In genomic region chr1:77533660-77534295, GRCh38 we compare ENCODE assay signal across 8 cellular contexts.
DNase-seq lines count a peak whose midpoint lies in the region; ATAC-seq and TF ChIP-seq lines count a peak whose summit lies in the region.

No MANE protein-coding gene starts in this region.

- H3K36me3 ChIP-seq in GM23338 (ENCODE audit: insufficient read depth) (no peaks in the 10 kb centered on the region), liver (ENCODE audit: control insufficient read depth in 4 of 4, insufficient read depth in 3 of 4, low read depth in 1 of 4, low read length in 3 of 4) (no peaks in the 10 kb centered on the region)

- CTCF ChIA-PET in CD4-positive, alpha-beta T cell (lab: Charles Lee): interaction anchor here (0.7 to 1.0 kb wide), 5 partner anchors 11 to 392 kb away, joined by 3 to 4 read pairs (median 3); no protein-coding TSS in a partner anchor

- no peaks in the 10 kb centered on the region for H3K9me3 Mint-ChIP-seq in CD4-positive, alpha-beta T cell
- H3K9me3 Mint-ChIP-seq in GM23338: peaks cover 6% of the 10 kb centered on the region

- H3K4me3 ChIP-seq in GM23338 (no peak overlapping the region), coronary artery (no peak overlapping the region), liver (ENCODE audit: low read depth in 1 of 3, low read length in 3 of 3) (no peak overlapping the region)

- peaks cover 7% of the 10 kb centered on the region for H3K4me1 Mint-ChIP-seq in CD4-positive, alpha-beta T cell (ENCODE audit: low read depth)
- H3K4me1 Mint-ChIP-seq in GM23338: peaks cover 2% of the 10 kb centered on the region; the same call in 1 of the 3 replicates

- WGBS in liver: 16% methylated on average over 11 of the region's 11 CpGs

- peak; percentile 66 for ATAC-seq in CD4-positive, alpha-beta T cell (ENCODE audit: poor library complexity)
- peak; percentile 87 for ATAC-seq in GM23338
- no peak for ATAC-seq in GM21723 (IDR thresholded peaks at IDR 0.05; ENCODE audit: unreplicated experiment)

- no peaks in the 10 kb centered on the region for H3K4me1 ChIP-seq in GM23338 (ENCODE audit: insufficient read depth)
- peaks cover 0 to 9% (median 3%) of the 10 kb centered on the region in 4 donors for H3K4me1 ChIP-seq in liver (ENCODE audit: control insufficient read depth in 4 of 4, insufficient read depth in 4 of 4, low read length in 3 of 4)

- H3K4me3 Mint-ChIP-seq in CD4-positive, alpha-beta T cell: peak overlapping the region; percentile 17
- no peak overlapping the region for H3K4me3 Mint-ChIP-seq in GM23338

- no peak overlapping the region for H3K9ac ChIP-seq in liver (ENCODE audit: low read depth in 1 of 2, low read length in 2 of 2)

- H2AFZ ChIP-seq in GM23338: 0 out of 2 replicates have a peak overlapping the region, but pooled peaks have one; percentile 1

- H3K27ac Mint-ChIP-seq in CD4-positive, alpha-beta T cell: peak overlapping the region; percentile 13
- 0 out of 2 replicates have a peak overlapping the region, but pooled peaks have one; percentile 29 for H3K27ac Mint-ChIP-seq in GM23338

- H3K79me2 ChIP-seq in GM23338 (replicated peaks; ENCODE audit: insufficient read depth): no peaks in the 10 kb centered on the region

- H3K9me3 ChIP-seq in CD4-positive, alpha-beta T cell (ENCODE audit: control insufficient read depth, low read length): no peaks in the 10 kb centered on the region
- H3K9me3 ChIP-seq in liver (ENCODE audit: control insufficient read depth in 4 of 4, low read length in 3 of 4): no peaks in the 10 kb centered on the region

- TF ChIP-seq RAD21 in liver (IDR thresholded peaks at IDR 0.05): peak; percentile 86 to 88

- H3K4me2 ChIP-seq in GM23338: no peak overlapping the region

- peaks cover 38% of the 10 kb centered on the region for H3K36me3 Mint-ChIP-seq in CD4-positive, alpha-beta T cell (ENCODE audit: low read depth)
- peaks cover 8% of the 10 kb centered on the region; the same call in 2 of the 3 replicates for H3K36me3 Mint-ChIP-seq in GM23338 (ENCODE audit: low read depth)

- peak; percentile 91 for TF ChIP-seq CTCF in CD4-positive, alpha-beta T cell (IDR thresholded peaks at IDR 0.05)
- TF ChIP-seq CTCF in GM23338 (conservative IDR thresholded peaks at IDR 0.05; ENCODE audit: low read depth in 2 of 2) (peak; percentile 88 to 92), coronary artery (IDR thresholded peaks at IDR 0.05) (peak; percentile 89), liver (IDR thresholded peaks at IDR 0.05; ENCODE audit: low read depth, low read length, missing input control) (peak; percentile 83)

- H3K27ac ChIP-seq in CD4-positive, alpha-beta T cell (ENCODE audit: low read depth, low read length): no peak overlapping the region
- H3K27ac ChIP-seq in GM23338 (ENCODE audit: low read depth): no peak overlapping the region
- H3K27ac ChIP-seq in coronary artery: no peak overlapping the region
- H3K27ac ChIP-seq in liver (ENCODE audit: low read depth in 1 of 2, low read length in 2 of 2): no peak overlapping the region

- H4K20me1 ChIP-seq in GM23338 (replicated peaks; ENCODE audit: insufficient read depth): no peaks in the 10 kb centered on the region

- POLR2A ChIA-PET in CD4-positive, alpha-beta T cell (lab: Charles Lee): interaction anchor here (1.0 to 1.7 kb wide), 5 partner anchors 102 to 314 kb away, joined by 3 to 5 read pairs (median 4); partner anchors contain the start of genes AK5 and PIGK

- DNase-seq in CD4-positive, alpha-beta T cell: peak; percentile 37 to 62 (median 48)
- peak; percentile 82 for DNase-seq in GM23338 (ENCODE audit: low spot score)
- DNase-seq in NCI-H345 (lab: John Stamatoyannopoulos, UW): peak; percentile 38
- DNase-seq in activated CD4-positive, alpha-beta T cell treated with anti-CD3 and anti-CD28 coated beads, Interleukin-2, amount 50 U/mL, for 1 hour: peak; percentile 56
- DNase-seq in coronary artery (ENCODE audit: low spot score): no peak
- peak; percentile 6 to 35 (median 12) for DNase-seq in stimulated activated CD4-positive, alpha-beta T cell treated with anti-CD3 and anti-CD28 coated beads, TNF-alpha, amount 100 ng/mL, for 4 hours (ENCODE audit: low read depth in 3 of 3)

- no peaks in the 10 kb centered on the region for H3K27me3 ChIP-seq in CD4-positive, alpha-beta T cell (ENCODE audit: control insufficient read depth, insufficient read depth, low read length)
- H3K27me3 ChIP-seq in GM23338 (ENCODE audit: insufficient read depth) (no peaks in the 10 kb centered on the region), liver (ENCODE audit: control insufficient read depth in 4 of 4, insufficient read depth in 4 of 4, low read length in 3 of 4) (no peaks in the 10 kb centered on the region)

- no peaks in the 10 kb centered on the region for H3F3A ChIP-seq in GM23338 (replicated peaks; ENCODE audit: low read depth)

- no peaks in the 10 kb centered on the region for H3K27me3 Mint-ChIP-seq in CD4-positive, alpha-beta T cell
- no peaks in the 10 kb centered on the region for H3K27me3 Mint-ChIP-seq in GM23338 (ENCODE audit: insufficient read depth, low read depth, poor library complexity)

- H3K9me2 ChIP-seq in GM23338 (ENCODE audit: insufficient read depth): no peaks in the 10 kb centered on the region

- intact Hi-C loops in CD4-positive, alpha-beta T cell (cut with DNase I, micrococcal nuclease): loop anchor here (1.0 to 10.0 kb wide), 6 partner anchors 97 to 1459 kb away; partner anchors contain the start of genes PIGK (in 2 of the 2) and ST6GALNAC3 (in 1 of the 2)

TF ChIP-seq in GM23338, 12 proteins besides CTCF, POLR2A, EP300 and RAD21 (continues in another document):
- TF ChIP-seq ZNF331 (CRISPR knock-in tag; IDR thresholded peaks at IDR 0.05; ENCODE audit: low read depth): no peak
- TF ChIP-seq POLR2AphosphoS5 (IDR thresholded peaks at IDR 0.05; ENCODE audit: low read depth): no peak
- no peak for TF ChIP-seq STAT1 (IDR thresholded peaks at IDR 0.05; ENCODE audit: unreplicated experiment)
- no peak for TF ChIP-seq REST (IDR thresholded peaks at IDR 0.05; ENCODE audit: unreplicated experiment)
- no peak for TF ChIP-seq CREB1 (CRISPR knock-in tag; IDR thresholded peaks at IDR 0.05; ENCODE audit: low read depth)

TF ChIP-seq in liver, 16 proteins besides CTCF, POLR2A, EP300 and RAD21:
- TF ChIP-seq MAX (IDR thresholded peaks at IDR 0.05): no peak
- no peak for TF ChIP-seq EGR1 (IDR thresholded peaks at IDR 0.05; ENCODE audit: low read depth in 2 of 2)
- no peak for TF ChIP-seq YY1 (IDR thresholded peaks at IDR 0.05)
- no peak for TF ChIP-seq JUND (IDR thresholded peaks at IDR 0.05)
- no peak for TF ChIP-seq RXRA (IDR thresholded peaks at IDR 0.05)
- TF ChIP-seq TAF1 (conservative IDR thresholded peaks at IDR 0.05): no peak
- no peak for TF ChIP-seq SP1 (IDR thresholded peaks at IDR 0.05)
- no peak for TF ChIP-seq ZBTB33 (IDR thresholded peaks at IDR 0.05)
- TF ChIP-seq FOXA1 (IDR thresholded peaks at IDR 0.05): no peak
- no peak for TF ChIP-seq GABPA (IDR thresholded peaks at IDR 0.05 in 1 of 2, conservative IDR thresholded peaks at IDR 0.05 in 1 of 2)
- no peak for TF ChIP-seq HNF4A (conservative IDR thresholded peaks at IDR 0.05)
- no peak for TF ChIP-seq NR2F2 (IDR thresholded peaks at IDR 0.05)
- TF ChIP-seq HNF4G (IDR thresholded peaks at IDR 0.05): no peak
- TF ChIP-seq ATF3 (IDR thresholded peaks at IDR 0.05): no peak
- TF ChIP-seq FOXA2 (IDR thresholded peaks at IDR 0.05): no peak
TF ChIP-seq in liver: peak in this region for 0.
